In the genomic region with DNA sequence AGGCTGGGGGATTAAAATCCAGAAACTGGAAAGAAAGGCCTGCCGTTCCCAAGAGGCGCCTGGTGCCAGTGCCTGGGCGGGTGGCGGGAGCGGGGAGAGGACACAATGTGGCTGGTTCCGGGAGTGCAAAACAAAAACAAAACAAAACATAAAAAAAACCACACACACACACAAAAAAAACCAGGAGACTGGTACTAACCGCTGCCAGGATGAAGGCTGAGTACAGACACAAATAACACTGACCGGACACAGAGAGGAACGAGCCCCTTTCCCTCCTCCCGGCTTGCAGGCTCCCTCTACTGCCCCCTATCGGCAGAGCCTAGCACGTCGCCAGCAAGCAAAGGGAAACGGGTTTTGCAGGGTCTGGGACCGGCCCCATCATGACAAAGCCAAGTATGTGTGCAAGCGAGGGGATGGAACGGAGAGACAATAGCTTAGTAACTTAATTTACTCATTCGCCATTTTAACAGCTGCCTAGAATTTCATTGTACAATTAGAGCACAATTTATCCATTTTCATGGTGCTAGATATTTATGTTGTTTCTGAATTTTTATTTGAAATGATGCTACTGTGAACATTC, we compare ENCODE assay signal across 8 cellular contexts. TPM values are rescaled to one million over a fixed set of nuclear protein-coding genes. Genes with fewer than 3 reads are reported as not detected.
DNase-seq lines count a peak whose midpoint lies in the region; ATAC-seq, FAIRE-seq and TF ChIP-seq lines count a peak whose summit lies in the region.

No MANE protein-coding gene starts in this region.

- peak; percentile 80 to 93 (median 90) for TF ChIP-seq CTCF in ascending aorta (IDR thresholded peaks at IDR 0.05)
- peak; percentile 91 to 94 (median 92) for TF ChIP-seq CTCF in vagina (IDR thresholded peaks at IDR 0.05)

- H3K27ac ChIP-seq in ascending aorta (no peak overlapping the region), vagina (no peak overlapping the region)

- peak; percentile 58 for FAIRE-seq in G401.6 (lab: Jason Lieb, UNC)

- H3K36me3 Mint-ChIP-seq in T-helper 17 cell (ENCODE audit: low read depth): no peaks in the 10 kb centered on the region

- peaks cover 3% of the 10 kb centered on the region for H3K4me1 ChIP-seq in HAP-1
- peaks cover 0 to 4% of the 10 kb centered on the region in 2 donors for H3K4me1 ChIP-seq in ascending aorta
- H3K4me1 ChIP-seq in vagina: peaks cover 10% of the 10 kb centered on the region

- in situ Hi-C loops in HAP-1 (cut with MboI; ENCODE audit: low sequenced_read_pairs): loop anchor here (5.0 to 25.0 kb wide), 2 partner anchors 180 to 365 kb away; no protein-coding TSS in a partner anchor

- no peaks in the 10 kb centered on the region for H3K9me3 ChIP-seq in HAP-1
- H3K9me3 ChIP-seq in T-helper 17 cell (ENCODE audit: control insufficient read depth, low read length, poor library complexity, severe bottlenecking): no peaks in the 10 kb centered on the region
- no peaks in the 10 kb centered on the region for H3K9me3 ChIP-seq in ascending aorta
- H3K9me3 ChIP-seq in vagina: no peaks in the 10 kb centered on the region

- peak overlapping the region; percentile 30 for H3K4me3 ChIP-seq in HAP-1
- peak overlapping the region; percentile 24 to 53 for H3K4me3 ChIP-seq in ascending aorta
- peak overlapping the region; percentile 20 to 33 for H3K4me3 ChIP-seq in vagina

- no peak for TF ChIP-seq POLR2A in vagina (IDR thresholded peaks at IDR 0.05)

- intact Hi-C loops in ascending aorta (cut with DNase I): loop anchor here (1.0 to 5.0 kb wide), 3 partner anchors 18 to 300 kb away; partner anchors contain the start of genes MRPL57, SKA3 and ZDHHC20
- intact Hi-C loops in vagina (cut with DNase I): loop anchor here (2.0 to 5.0 kb wide), 2 partner anchors 180 to 530 kb away; no protein-coding TSS in a partner anchor

- peaks cover 16% of the 10 kb centered on the region for H3K4me1 Mint-ChIP-seq in T-helper 17 cell

- H3K27me3 ChIP-seq in HAP-1 (ENCODE audit: low read depth) (no peaks in the 10 kb centered on the region), ascending aorta (no peaks in the 10 kb centered on the region), vagina (no peaks in the 10 kb centered on the region)

- H3K36me3 ChIP-seq in HAP-1 (replicated peaks) (no peaks in the 10 kb centered on the region), ascending aorta (no peaks in the 10 kb centered on the region), vagina (no peaks in the 10 kb centered on the region)

- H3K27me3 Mint-ChIP-seq in T-helper 17 cell: no peaks in the 10 kb centered on the region

- H3K27ac Mint-ChIP-seq in T-helper 17 cell: peak overlapping the region; percentile 43

- peak; percentile 91 for ATAC-seq in T-helper 17 cell

- DNase-seq in HAP-1 (ENCODE audit: low spot score in 2 of 2) (peak; percentile 74 to 93), NCI-H1092 (lab: John Stamatoyannopoulos, UW) (peak; percentile 86), T-helper 17 cell (peak; percentile 62 to 74 (median 63)), ascending aorta (ENCODE audit: low spot score in 2 of 2) (peak in 1 of 2 donors; percentile 87), hippocampal formation (lab: John Stamatoyannopoulos, UW) (peak; percentile 88 to 92), renal cortical epithelial cell (ENCODE audit: low read depth) (peak; percentile 70), vagina (ENCODE audit: extremely low spot score in 2 of 2) (no peak)

- H3K4me3 Mint-ChIP-seq in T-helper 17 cell: peak overlapping the region; percentile 83

RNA-seq across cellular contexts. Expression of gene ZDHHC20, which starts 17.9 kb away (rescaled TPM):
- total RNA-seq in T-helper 17 cell (10 to 100 TPM; 63.0 to 69.0 TPM), ascending aorta (39.8 TPM), renal cortical epithelial cell (87.5 and 140 TPM in 2 replicates), vagina (54.8 TPM)

Comparison
In these comparisons a context has a peak if more than half of its experiments do, and no peak if none do; other contexts are left out.
1. DNase-seq: peak in HAP-1 (2 of 2), NCI-H1092 (single experiment), T-helper 17 cell (3 of 3), hippocampal formation (2 of 2) and renal cortical epithelial cell (single experiment); none in vagina (0 of 2).
2. Peak in every context shown above with its lines, with median percentiles within 50 percentile points of each other: H3K4me3 ChIP-seq.